Comparison of ENCODE assay signal across 14 cellular contexts in genomic region chr18:61749031-61749430, GRCh38.
DNase-seq lines count a peak whose midpoint lies in the region; ATAC-seq and TF ChIP-seq lines count a peak whose summit lies in the region.
"Had no signal": no experiment of that assay in that cellular context is flagged by ENCODE, and none has a peak within 500 bp of the region (broad histone marks: within the 10 kb centered on the region; RNA-seq: fewer than 3 reads in every experiment).

No MANE protein-coding gene starts in this region.

- DNase-seq in heart left ventricle (no peak), left cardiac atrium (no peak), dermis blood vessel endothelial cell (peak; percentile 84), lower lobe of right lung (no peak), gastrocnemius medialis (no peak), NCI-H1694 treated with DMSO at 0.1 percent for 48 hours (lab: John Stamatoyannopoulos, UW) (no peak)
- DNase-seq in activated CD4-positive, alpha-beta T cell treated with anti-CD3 and anti-CD28 coated beads, Interleukin-2, amount 50 U/mL, for 4 hours: no peak
- DNase-seq: 8988T; AML-193; CD4-positive, alpha-beta T cell; DMS79; HCEC 1CT; HFFc6 had no signal

- in situ Hi-C loops in gastrocnemius medialis (cut with MboI; ENCODE audit: low sequenced_read_pairs in 4 of 4): loop anchor here in 1 of 4 donors (10.0 kb wide), 1 partner anchor 146 kb away; the partner anchor contains the start of gene RNF152

- H3K27me3 ChIP-seq in heart left ventricle: no peaks in the 10 kb centered on the region
- no peaks in the 10 kb centered on the region for H3K27me3 ChIP-seq in lower lobe of right lung (ENCODE audit: low read depth)
- H3K27me3 ChIP-seq in gastrocnemius medialis: no peaks in the 10 kb centered on the region

- ATAC-seq in heart left ventricle (no peak), left cardiac atrium (no peak), lower lobe of right lung (no peak), gastrocnemius medialis (no peak), HG03442 (IDR thresholded peaks at IDR 0.05; ENCODE audit: unreplicated experiment) (no peak)

- H3K4me3 ChIP-seq in heart left ventricle (no peak overlapping the region), lower lobe of right lung (no peak overlapping the region), gastrocnemius medialis (no peak overlapping the region)

- WGBS in heart left ventricle, 4 donors: 53 to 69% (median 61%) methylated on average over 6 of the region's 6 CpGs

- H3K9me3 ChIP-seq in heart left ventricle (peaks cover 0 to 4% (median 0%) of the 10 kb centered on the region in 12 donors), lower lobe of right lung (no peaks in the 10 kb centered on the region), gastrocnemius medialis (no peaks in the 10 kb centered on the region)

- H3K36me3 ChIP-seq in heart left ventricle: no peaks in the 10 kb centered on the region
- no peaks in the 10 kb centered on the region for H3K36me3 ChIP-seq in lower lobe of right lung
- H3K36me3 ChIP-seq in gastrocnemius medialis: no peaks in the 10 kb centered on the region

- peak overlapping the region; percentile 9 to 84 (median 56) for H3K27ac ChIP-seq in heart left ventricle
- peak overlapping the region; percentile 58 for H3K27ac ChIP-seq in lower lobe of right lung
- peak overlapping the region in 3 of 4 donors; percentile 35 to 63 (median 49) for H3K27ac ChIP-seq in gastrocnemius medialis

- H3K4me1 ChIP-seq in heart left ventricle (peaks cover 0 to 68% (median 22%) of the 10 kb centered on the region in 12 donors), lower lobe of right lung (peaks cover 12% of the 10 kb centered on the region), gastrocnemius medialis (peaks cover 4 to 5% of the 10 kb centered on the region in 2 donors)

- intact Hi-C loops in heart left ventricle (cut with DNase I) (loop anchor here in 9 of 10 donors (5.0 to 10.0 kb wide), 8 partner anchors 86 to 266 kb away; partner anchors contain the start of gene RNF152 (in 6 of the 9)), left cardiac atrium (cut with DNase I) (loop anchor here (10.0 kb wide), 1 partner anchor 146 kb away; the partner anchor contains the start of gene RNF152 (in 2 of the 2)), lower lobe of right lung (cut with DNase I) (no loop called here), gastrocnemius medialis (cut with DNase I; ENCODE audit: low total_unique reads) (loop anchor here (10.0 kb wide), 2 partner anchors 86 to 164 kb away; no protein-coding TSS in a partner anchor)

- TF ChIP-seq POLR2A in heart left ventricle (IDR thresholded peaks at IDR 0.05) (no peak), gastrocnemius medialis (IDR thresholded peaks at IDR 0.05) (no peak)

- TF ChIP-seq CTCF in heart left ventricle (IDR thresholded peaks at IDR 0.05): no peak
- TF ChIP-seq CTCF in lower lobe of right lung (IDR thresholded peaks at IDR 0.05): no peak
- TF ChIP-seq CTCF in gastrocnemius medialis (IDR thresholded peaks at IDR 0.05 in 4 of 5, conservative IDR thresholded peaks at IDR 0.05 in 1 of 5): no peak
